In genomic region chr14:104159990-104160389, GRCh38 we compare ENCODE assay signal across 9 cellular contexts. TPM values are rescaled to one million over a fixed set of nuclear protein-coding genes. Genes with fewer than 3 reads are reported as not detected.
"Had no signal": no experiment of that assay in that cellular context is flagged by ENCODE, and none has a peak within 500 bp of the region (broad histone marks: within the 10 kb centered on the region; RNA-seq: fewer than 3 reads in every experiment).

No MANE protein-coding gene starts in this region.

- H3K27ac Mint-ChIP-seq: GM23338, HFFc6, IgD-negative memory B cell had no signal

- H3K9me3 Mint-ChIP-seq: GM23338, H9, IgD-negative memory B cell had no signal

- H3K4me3 Mint-ChIP-seq: GM23338, H9, HFFc6, IgD-negative memory B cell had no signal

- H2AFZ ChIP-seq: GM23338 had no signal

- H3K4me2 ChIP-seq: GM23338, KMS-11 had no signal

- H3K36me3 Mint-ChIP-seq: IgD-negative memory B cell had no signal

- ATAC-seq: GM23338, HepG2 had no signal

- DNase-seq: H9, HCEC 1CT, HFFc6, KBM-7 had no signal

- H3K4me1 Mint-ChIP-seq: GM23338, IgD-negative memory B cell had no signal

- H3K4me3 ChIP-seq: GM23338 had no signal

- H3K27me3 Mint-ChIP-seq: IgD-negative memory B cell had no signal

- H3K9ac ChIP-seq: KMS-11 had no signal

- H3K27ac ChIP-seq: HL-60, KMS-11 had no signal

RNA-seq across cellular contexts. Expression of gene KIF26A, which starts 21.6 kb away (rescaled TPM):
- total RNA-seq: HepG2 had no signal
